In genomic region chr12:24044973-24045703, GRCh38 we compare ENCODE assay signal across 1 cellular context.
TF ChIP-seq lines count a peak whose summit lies in the region.

No MANE protein-coding gene starts in this region.

TF ChIP-seq in HepG2, 621 proteins besides CTCF, POLR2A, EP300 and RAD21 (continued from another document and continues in another):
- TF ChIP-seq AHDC1 (CRISPR knock-in tag; IDR thresholded peaks at IDR 0.05; ENCODE audit: borderline replicate concordance): no peak; the same call in 1 of the 2 replicates
- no peak for TF ChIP-seq ZNF816 (CRISPR knock-in tag; IDR thresholded peaks at IDR 0.05; ENCODE audit: borderline replicate concordance)
- no peak for TF ChIP-seq TCF12 (IDR thresholded peaks at IDR 0.05)
- no peak for TF ChIP-seq TCF12 (CRISPR knock-in tag; IDR thresholded peaks at IDR 0.05)
- no peak for TF ChIP-seq CHCHD3 (CRISPR knock-in tag; IDR thresholded peaks at IDR 0.05)
- TF ChIP-seq ZNF451 (CRISPR knock-in tag; IDR thresholded peaks at IDR 0.05): no peak
- TF ChIP-seq ZNF207 (IDR thresholded peaks at IDR 0.05; ENCODE audit: borderline replicate concordance): no peak
- 0 out of 2 replicates have a peak, but pooled peaks have one; percentile 32 for TF ChIP-seq GFI1 (CRISPR knock-in tag; IDR thresholded peaks at IDR 0.05; ENCODE audit: borderline replicate concordance)
- TF ChIP-seq HDAC6 (IDR thresholded peaks at IDR 0.05; ENCODE audit: low read depth, low read length): no peak
- no peak for TF ChIP-seq ZNF33A (CRISPR knock-in tag; IDR thresholded peaks at IDR 0.05; ENCODE audit: borderline replicate concordance)
- no peak for TF ChIP-seq IKZF1 (IDR thresholded peaks at IDR 0.05)
- TF ChIP-seq GATA4 (IDR thresholded peaks at IDR 0.05; ENCODE audit: borderline replicate concordance, low read depth): no peak
- TF ChIP-seq ZNF589 (CRISPR knock-in tag; conservative IDR thresholded peaks at IDR 0.05): no peak
- no peak for TF ChIP-seq ISX (CRISPR knock-in tag; conservative IDR thresholded peaks at IDR 0.05)
- no peak for TF ChIP-seq ZNF225 (CRISPR knock-in tag; IDR thresholded peaks at IDR 0.05)
- peak; percentile 56 for TF ChIP-seq FOXA3 (CRISPR knock-in tag; IDR thresholded peaks at IDR 0.05)
- TF ChIP-seq ZNF333 (CRISPR knock-in tag; IDR thresholded peaks at IDR 0.05; ENCODE audit: borderline replicate concordance): no peak
- peak; percentile 82 for TF ChIP-seq ZNF121 (CRISPR knock-in tag; IDR thresholded peaks at IDR 0.05)
- no peak for TF ChIP-seq AKAP8 (CRISPR knock-in tag; IDR thresholded peaks at IDR 0.05)
- TF ChIP-seq, protein P1, sequence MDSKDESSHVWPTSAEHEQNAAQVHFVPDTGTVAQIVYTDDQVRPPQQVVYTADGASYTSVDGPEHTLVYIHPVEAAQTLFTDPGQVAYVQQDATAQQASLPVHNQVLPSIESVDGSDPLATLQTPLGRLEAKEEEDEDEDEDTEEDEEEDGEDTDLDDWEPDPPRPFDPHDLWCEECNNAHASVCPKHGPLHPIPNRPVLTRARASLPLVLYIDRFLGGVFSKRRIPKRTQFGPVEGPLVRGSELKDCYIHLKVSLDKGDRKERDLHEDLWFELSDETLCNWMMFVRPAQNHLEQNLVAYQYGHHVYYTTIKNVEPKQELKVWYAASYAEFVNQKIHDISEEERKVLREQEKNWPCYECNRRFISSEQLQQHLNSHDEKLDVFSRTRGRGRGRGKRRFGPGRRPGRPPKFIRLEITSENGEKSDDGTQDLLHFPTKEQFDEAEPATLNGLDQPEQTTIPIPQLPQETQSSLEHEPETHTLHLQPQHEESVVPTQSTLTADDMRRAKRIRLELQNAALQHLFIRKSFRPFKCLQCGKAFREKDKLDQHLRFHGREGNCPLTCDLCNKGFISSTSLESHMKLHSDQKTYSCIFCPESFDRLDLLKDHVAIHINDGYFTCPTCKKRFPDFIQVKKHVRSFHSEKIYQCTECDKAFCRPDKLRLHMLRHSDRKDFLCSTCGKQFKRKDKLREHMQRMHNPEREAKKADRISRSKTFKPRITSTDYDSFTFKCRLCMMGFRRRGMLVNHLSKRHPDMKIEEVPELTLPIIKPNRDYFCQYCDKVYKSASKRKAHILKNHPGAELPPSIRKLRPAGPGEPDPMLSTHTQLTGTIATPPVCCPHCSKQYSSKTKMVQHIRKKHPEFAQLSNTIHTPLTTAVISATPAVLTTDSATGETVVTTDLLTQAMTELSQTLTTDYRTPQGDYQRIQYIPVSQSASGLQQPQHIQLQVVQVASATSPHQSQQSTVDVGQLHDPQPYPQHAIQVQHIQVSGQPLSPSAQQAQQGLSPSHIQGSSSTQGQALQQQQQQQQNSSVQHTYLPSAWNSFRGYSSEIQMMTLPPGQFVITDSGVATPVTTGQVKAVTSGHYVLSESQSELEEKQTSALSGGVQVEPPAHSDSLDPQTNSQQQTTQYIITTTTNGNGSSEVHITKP (CRISPR knock-in tag; IDR thresholded peaks at IDR 0.05; ENCODE audit: low read depth): 0 out of 2 replicates have a peak, but pooled peaks have one; percentile 2
- TF ChIP-seq CERS6 (CRISPR knock-in tag; IDR thresholded peaks at IDR 0.05): no peak
- no peak for TF ChIP-seq NR2C2 (CRISPR knock-in tag; IDR thresholded peaks at IDR 0.05; ENCODE audit: borderline replicate concordance)
- TF ChIP-seq PHF20 (CRISPR knock-in tag; IDR thresholded peaks at IDR 0.05): no peak
- TF ChIP-seq ZNF317 (CRISPR knock-in tag; IDR thresholded peaks at IDR 0.05): 0 out of 2 replicates have a peak, but pooled peaks have one; percentile 7
- TF ChIP-seq ZBTB8A (CRISPR knock-in tag; IDR thresholded peaks at IDR 0.05; ENCODE audit: borderline replicate concordance, low read depth): no peak
- TF ChIP-seq, protein P2, sequence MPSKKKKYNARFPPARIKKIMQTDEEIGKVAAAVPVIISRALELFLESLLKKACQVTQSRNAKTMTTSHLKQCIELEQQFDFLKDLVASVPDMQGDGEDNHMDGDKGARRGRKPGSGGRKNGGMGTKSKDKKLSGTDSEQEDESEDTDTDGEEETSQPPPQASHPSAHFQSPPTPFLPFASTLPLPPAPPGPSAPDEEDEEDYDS (CRISPR knock-in tag; IDR thresholded peaks at IDR 0.05): peak; percentile 69
- TF ChIP-seq, protein P3, sequence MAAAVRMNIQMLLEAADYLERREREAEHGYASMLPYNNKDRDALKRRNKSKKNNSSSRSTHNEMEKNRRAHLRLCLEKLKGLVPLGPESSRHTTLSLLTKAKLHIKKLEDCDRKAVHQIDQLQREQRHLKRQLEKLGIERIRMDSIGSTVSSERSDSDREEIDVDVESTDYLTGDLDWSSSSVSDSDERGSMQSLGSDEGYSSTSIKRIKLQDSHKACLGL (CRISPR knock-in tag; IDR thresholded peaks at IDR 0.05): no peak
- TF ChIP-seq PAF1 (CRISPR knock-in tag; IDR thresholded peaks at IDR 0.05): no peak
- no peak for TF ChIP-seq KDM1A (CRISPR knock-in tag; IDR thresholded peaks at IDR 0.05)
- TF ChIP-seq ZNF598 (CRISPR knock-in tag; IDR thresholded peaks at IDR 0.05; ENCODE audit: borderline replicate concordance): no peak
- no peak for TF ChIP-seq SATB2 (CRISPR knock-in tag; IDR thresholded peaks at IDR 0.05)
- TF ChIP-seq, protein P4, sequence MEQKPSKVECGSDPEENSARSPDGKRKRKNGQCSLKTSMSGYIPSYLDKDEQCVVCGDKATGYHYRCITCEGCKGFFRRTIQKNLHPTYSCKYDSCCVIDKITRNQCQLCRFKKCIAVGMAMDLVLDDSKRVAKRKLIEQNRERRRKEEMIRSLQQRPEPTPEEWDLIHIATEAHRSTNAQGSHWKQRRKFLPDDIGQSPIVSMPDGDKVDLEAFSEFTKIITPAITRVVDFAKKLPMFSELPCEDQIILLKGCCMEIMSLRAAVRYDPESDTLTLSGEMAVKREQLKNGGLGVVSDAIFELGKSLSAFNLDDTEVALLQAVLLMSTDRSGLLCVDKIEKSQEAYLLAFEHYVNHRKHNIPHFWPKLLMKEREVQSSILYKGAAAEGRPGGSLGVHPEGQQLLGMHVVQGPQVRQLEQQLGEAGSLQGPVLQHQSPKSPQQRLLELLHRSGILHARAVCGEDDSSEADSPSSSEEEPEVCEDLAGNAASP (CRISPR knock-in tag; IDR thresholded peaks at IDR 0.05; ENCODE audit: borderline replicate concordance): no peak; the same call in 1 of the 2 replicates
- no peak for TF ChIP-seq FOXJ3 (CRISPR knock-in tag; IDR thresholded peaks at IDR 0.05; ENCODE audit: borderline replicate concordance)
- TF ChIP-seq, protein P5, sequence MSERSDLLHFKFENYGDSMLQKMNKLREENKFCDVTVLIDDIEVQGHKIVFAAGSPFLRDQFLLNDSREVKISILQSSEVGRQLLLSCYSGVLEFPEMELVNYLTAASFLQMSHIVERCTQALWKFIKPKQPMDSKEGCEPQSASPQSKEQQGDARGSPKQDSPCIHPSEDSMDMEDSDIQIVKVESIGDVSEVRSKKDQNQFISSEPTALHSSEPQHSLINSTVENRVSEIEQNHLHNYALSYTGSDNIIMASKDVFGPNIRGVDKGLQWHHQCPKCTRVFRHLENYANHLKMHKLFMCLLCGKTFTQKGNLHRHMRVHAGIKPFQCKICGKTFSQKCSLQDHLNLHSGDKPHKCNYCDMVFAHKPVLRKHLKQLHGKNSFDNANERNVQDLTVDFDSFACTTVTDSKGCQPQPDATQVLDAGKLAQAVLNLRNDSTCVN (CRISPR knock-in tag; IDR thresholded peaks at IDR 0.05; ENCODE audit: borderline replicate concordance): no peak
- no peak for TF ChIP-seq ZNF510 (CRISPR knock-in tag; IDR thresholded peaks at IDR 0.05; ENCODE audit: low read depth)
- no peak for TF ChIP-seq MTA1 (CRISPR knock-in tag; IDR thresholded peaks at IDR 0.05; ENCODE audit: borderline replicate concordance)
- TF ChIP-seq, protein P6, sequence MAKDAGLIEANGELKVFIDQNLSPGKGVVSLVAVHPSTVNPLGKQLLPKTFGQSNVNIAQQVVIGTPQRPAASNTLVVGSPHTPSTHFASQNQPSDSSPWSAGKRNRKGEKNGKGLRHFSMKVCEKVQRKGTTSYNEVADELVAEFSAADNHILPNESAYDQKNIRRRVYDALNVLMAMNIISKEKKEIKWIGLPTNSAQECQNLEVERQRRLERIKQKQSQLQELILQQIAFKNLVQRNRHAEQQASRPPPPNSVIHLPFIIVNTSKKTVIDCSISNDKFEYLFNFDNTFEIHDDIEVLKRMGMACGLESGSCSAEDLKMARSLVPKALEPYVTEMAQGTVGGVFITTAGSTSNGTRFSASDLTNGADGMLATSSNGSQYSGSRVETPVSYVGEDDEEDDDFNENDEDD (CRISPR knock-in tag; IDR thresholded peaks at IDR 0.05; ENCODE audit: borderline replicate concordance): no peak
- TF ChIP-seq ZSCAN20 (CRISPR knock-in tag; IDR thresholded peaks at IDR 0.05; ENCODE audit: borderline replicate concordance): no peak
- TF ChIP-seq HNRNPK (IDR thresholded peaks at IDR 0.05; ENCODE audit: low read depth, low read length, poor library complexity, severe bottlenecking): no peak
- TF ChIP-seq ISL2 (CRISPR knock-in tag; IDR thresholded peaks at IDR 0.05): peak; percentile 21; the same call in 1 of the 2 replicates
- TF ChIP-seq AHR (CRISPR knock-in tag; IDR thresholded peaks at IDR 0.05): no peak
- no peak for TF ChIP-seq SKI (IDR thresholded peaks at IDR 0.05; ENCODE audit: partially characterized antibody)
- TF ChIP-seq ZNF850 (CRISPR knock-in tag; conservative IDR thresholded peaks at IDR 0.05): no peak
- TF ChIP-seq SOX13 (IDR thresholded peaks at IDR 0.05): 0 out of 2 replicates have a peak, but pooled peaks have one; percentile 34
- peak in 1 of 2 experiments; percentile 83; a peak in 2 of 4 replicates for TF ChIP-seq SOX13 (CRISPR knock-in tag; conservative IDR thresholded peaks at IDR 0.05 in 1 of 2, IDR thresholded peaks at IDR 0.05 in 1 of 2)
- peak; percentile 55; the same call in 1 of the 2 replicates for TF ChIP-seq SALL1 (CRISPR knock-in tag; IDR thresholded peaks at IDR 0.05)
- TF ChIP-seq, protein P7, sequence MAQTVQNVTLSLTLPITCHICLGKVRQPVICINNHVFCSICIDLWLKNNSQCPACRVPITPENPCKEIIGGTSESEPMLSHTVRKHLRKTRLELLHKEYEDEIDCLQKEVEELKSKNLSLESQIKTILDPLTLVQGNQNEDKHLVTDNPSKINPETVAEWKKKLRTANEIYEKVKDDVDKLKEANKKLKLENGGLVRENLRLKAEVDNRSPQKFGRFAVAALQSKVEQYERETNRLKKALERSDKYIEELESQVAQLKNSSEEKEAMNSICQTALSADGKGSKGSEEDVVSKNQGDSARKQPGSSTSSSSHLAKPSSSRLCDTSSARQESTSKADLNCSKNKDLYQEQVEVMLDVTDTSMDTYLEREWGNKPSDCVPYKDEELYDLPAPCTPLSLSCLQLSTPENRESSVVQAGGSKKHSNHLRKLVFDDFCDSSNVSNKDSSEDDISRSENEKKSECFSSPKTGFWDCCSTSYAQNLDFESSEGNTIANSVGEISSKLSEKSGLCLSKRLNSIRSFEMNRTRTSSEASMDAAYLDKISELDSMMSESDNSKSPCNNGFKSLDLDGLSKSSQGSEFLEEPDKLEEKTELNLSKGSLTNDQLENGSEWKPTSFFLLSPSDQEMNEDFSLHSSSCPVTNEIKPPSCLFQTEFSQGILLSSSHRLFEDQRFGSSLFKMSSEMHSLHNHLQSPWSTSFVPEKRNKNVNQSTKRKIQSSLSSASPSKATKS (CRISPR knock-in tag; IDR thresholded peaks at IDR 0.05): no peak
- no peak for TF ChIP-seq ZC3H13 (CRISPR knock-in tag; IDR thresholded peaks at IDR 0.05)
- TF ChIP-seq, protein P8, sequence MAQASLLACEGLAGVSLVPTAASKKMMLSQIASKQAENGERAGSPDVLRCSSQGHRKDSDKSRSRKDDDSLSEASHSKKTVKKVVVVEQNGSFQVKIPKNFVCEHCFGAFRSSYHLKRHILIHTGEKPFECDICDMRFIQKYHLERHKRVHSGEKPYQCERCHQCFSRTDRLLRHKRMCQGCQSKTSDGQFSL (CRISPR knock-in tag; IDR thresholded peaks at IDR 0.05): no peak
- TF ChIP-seq MAF1 (CRISPR knock-in tag; IDR thresholded peaks at IDR 0.05; ENCODE audit: borderline replicate concordance): no peak
- no peak for TF ChIP-seq ZNF713 (CRISPR knock-in tag; IDR thresholded peaks at IDR 0.05)
- no peak for TF ChIP-seq KAT7 (CRISPR knock-in tag; IDR thresholded peaks at IDR 0.05; ENCODE audit: borderline replicate concordance)
- TF ChIP-seq ZNF644 (CRISPR knock-in tag; IDR thresholded peaks at IDR 0.05; ENCODE audit: low read depth): peak; percentile 68; the same call in 1 of the 2 replicates
- TF ChIP-seq CC2D1A (CRISPR knock-in tag; IDR thresholded peaks at IDR 0.05): no peak
- TF ChIP-seq PLRG1 (conservative IDR thresholded peaks at IDR 0.05): no peak
